1 cellular context compared by ENCODE assay signal in genomic region chr6:27553123-27553904, GRCh38.
TF ChIP-seq lines count a peak whose summit lies in the region.

No MANE protein-coding gene starts in this region.

TF ChIP-seq in H1, 55 proteins besides CTCF, POLR2A, EP300 and RAD21 (continued from another document):
- TF ChIP-seq ATF3 (IDR thresholded peaks at IDR 0.05; ENCODE audit: insufficient read depth, low read depth, low read length) (no peak), POU5F1 (IDR thresholded peaks at IDR 0.05; ENCODE audit: low read depth, low read length) (0 out of 2 replicates have a peak, but pooled peaks have one; percentile 11), RBBP5 (IDR thresholded peaks at IDR 0.05; ENCODE audit: borderline replicate concordance, low read depth, low read length) (0 out of 2 replicates have a peak, but pooled peaks have one; percentile 28), CEBPB (IDR thresholded peaks at IDR 0.05; ENCODE audit: low read depth, low read length) (0 out of 2 replicates have a peak, but pooled peaks have one; percentile 43), YY1 (IDR thresholded peaks at IDR 0.05; ENCODE audit: low read depth, low read length) (no peak), JUND (IDR thresholded peaks at IDR 0.05; ENCODE audit: low read length) (peak; percentile 74), SIN3A (conservative IDR thresholded peaks at IDR 0.05 in 1 of 2, IDR thresholded peaks at IDR 0.05 in 1 of 2; ENCODE audit: low read depth in 1 of 2, low read length in 2 of 2) (peak; percentile 92 to 98), TCF12 (IDR thresholded peaks at IDR 0.05; ENCODE audit: low read depth, low read length) (0 out of 2 replicates have a peak, but pooled peaks have one; percentile 31), ASH2L (IDR thresholded peaks at IDR 0.05; ENCODE audit: low read length) (peak; percentile 66), SP4 (IDR thresholded peaks at IDR 0.05; ENCODE audit: low read length) (peak; percentile 43; the same call in 1 of the 2 replicates), CREB1 (IDR thresholded peaks at IDR 0.05) (peak; percentile 91), NRF1 (IDR thresholded peaks at IDR 0.05; ENCODE audit: low read depth, low read length) (no peak), SRF (IDR thresholded peaks at IDR 0.05; ENCODE audit: low read depth, low read length) (no peak), PHF8 (conservative IDR thresholded peaks at IDR 0.05; ENCODE audit: low read depth, low read length) (0 out of 2 replicates have a peak, but pooled peaks have one; percentile 17), ATF2 (IDR thresholded peaks at IDR 0.05; ENCODE audit: low read length) (peak; percentile 97), MAX (IDR thresholded peaks at IDR 0.05) (0 out of 2 replicates have a peak, but pooled peaks have one; percentile 23), TBP (IDR thresholded peaks at IDR 0.05; ENCODE audit: low read depth, low read length) (peak; percentile 99), MAFK (IDR thresholded peaks at IDR 0.05; ENCODE audit: low read depth, low read length) (peak; percentile 64; the same call in 1 of the 2 replicates)
